ENCODE assay signal across 8 cellular contexts in genomic region chr16:66604376-66605176, GRCh38. TPM values are rescaled to one million over a fixed set of nuclear protein-coding genes. Genes with fewer than 3 reads are reported as not detected.
DNase-seq lines count a peak whose midpoint lies in the region; ATAC-seq, FAIRE-seq and TF ChIP-seq lines count a peak whose summit lies in the region.

CMTM3 (plus strand) TSS chr16:66604704; CDS start chr16:66604806, 102 bp downstream.

- H3K27me3 Mint-ChIP-seq in activated naive CD4-positive, alpha-beta T cell treated with anti-CD3 and anti-CD28 coated beads, Interleukin-2, amount 10 ng/mL, durations not matched to agents 7 days and 5 days: peaks cover 5% of the 10 kb centered on the region

- peak within 1 kb of the TSS; percentile 97 for H3K27ac Mint-ChIP-seq in activated naive CD4-positive, alpha-beta T cell treated with anti-CD3 and anti-CD28 coated beads, Interleukin-2, amount 10 ng/mL, durations not matched to agents 7 days and 5 days

- CTCF ChIA-PET in SK-N-SH (lab: Yijun Ruan, JAX): interaction anchor here (0.6 to 2.5 kb wide), 18 partner anchors 8 to 348 kb away, joined by 3 to 11 read pairs (median 4); partner anchors contain the start of gene NAE1
- CTCF ChIA-PET in activated naive CD4-positive, alpha-beta T cell treated with anti-CD3 and anti-CD28 coated beads, Interleukin-2, amount 10 ng/mL, durations not matched to agents 7 days and 5 days (lab: Charles Lee): interaction anchor here (1.1 to 1.8 kb wide), 5 partner anchors 11 to 198 kb away, joined by 3 to 14 read pairs (median 5); no protein-coding TSS in a partner anchor

- peaks cover 8% of the 10 kb centered on the region for H3K9me3 Mint-ChIP-seq in activated naive CD4-positive, alpha-beta T cell treated with anti-CD3 and anti-CD28 coated beads, Interleukin-2, amount 10 ng/mL, durations not matched to agents 7 days and 5 days

- H4K20me1 ChIP-seq in SK-N-SH (ENCODE audit: insufficient read depth): peaks cover 24% of the 10 kb centered on the region; the same call in 1 of the 2 replicates

- WGBS in SK-N-SH (ENCODE audit: low lambda C conversion rate): 4% methylated on average over 16 of the region's 96 CpGs
- WGBS in prostate gland: 1% methylated on average over 64 of the region's 96 CpGs

- peak within 1 kb of the TSS; percentile 94 for H3K9ac ChIP-seq in SK-N-SH

- H3K36me3 ChIP-seq in SK-N-SH (replicated peaks in 1 of 2; ENCODE audit: control insufficient read depth in 1 of 2, insufficient read depth in 2 of 2, low read length in 1 of 2) (peaks cover 3 to 4% of the 10 kb centered on the region in 2 experiments), prostate gland (no peaks in the 10 kb centered on the region)

- intact Hi-C loops in Right ventricle myocardium inferior (cut with DNase I): loop anchor here (2.0 to 5.0 kb wide), 4 partner anchors 52 to 263 kb away; partner anchors contain the start of gene CKLF
- intact Hi-C loops in prostate gland (cut with DNase I): loop anchor here (2.0 to 5.0 kb wide), 2 partner anchors 148 to 198 kb away; partner anchors contain the start of gene DYNC1LI2

- H3K27me3 ChIP-seq in SK-N-SH (ENCODE audit: insufficient read depth) (no peaks in the 10 kb centered on the region), prostate gland (replicated peaks; ENCODE audit: insufficient read depth) (no peaks in the 10 kb centered on the region)

- H3F3A ChIP-seq in SK-N-SH (replicated peaks; ENCODE audit: insufficient read depth): peaks cover 16% of the 10 kb centered on the region

- POLR2A ChIA-PET in SK-N-SH (lab: Yijun Ruan, JAX): interaction anchor here (1.2 to 1.3 kb wide), 2 partner anchors 52 to 198 kb away, joined by 4 to 6 read pairs; partner anchors contain the start of gene CKLF

- peak within 1 kb of the TSS; percentile 85 for H2AFZ ChIP-seq in SK-N-SH (ENCODE audit: low read depth)

- H3K9me3 ChIP-seq in SK-N-SH (no peaks in the 10 kb centered on the region), prostate gland (no peaks in the 10 kb centered on the region)

- peak within 1 kb of the TSS; percentile 70 to 90 for H3K27ac ChIP-seq in SK-N-SH (ENCODE audit: low read depth in 2 of 2, low read length in 1 of 2)
- peak within 1 kb of the TSS; percentile 81 to 86 for H3K27ac ChIP-seq in prostate gland

- peak; percentile 66 for TF ChIP-seq CTCF in SK-N-SH (IDR thresholded peaks at IDR 0.05)
- TF ChIP-seq CTCF in prostate gland (IDR thresholded peaks at IDR 0.05): peak; percentile 69 to 86 (median 74)

- peak; percentile 34; the same call in 1 of the 2 replicates for TF ChIP-seq RAD21 in SK-N-SH (IDR thresholded peaks at IDR 0.05; ENCODE audit: low read length)

- H3K4me3 ChIP-seq in SK-N-SH (ENCODE audit: low read depth in 2 of 2, low read length in 1 of 2) (peak within 1 kb of the TSS; percentile 67 to 81), prostate gland (peak within 1 kb of the TSS; percentile 73 to 76)

- H3K79me2 ChIP-seq in SK-N-SH (ENCODE audit: insufficient read depth): peaks cover 48% of the 10 kb centered on the region

- DNase-seq in AG20443 (ENCODE audit: low spot score) (peak; percentile 88), HK-2 (ENCODE audit: unreplicated experiment) (peak; percentile 76), SK-N-SH (peak; percentile 98), Right ventricle myocardium inferior (ENCODE audit: missing footprints) (peak; percentile 85), prostate gland (ENCODE audit: low spot score) (no peak), urothelium cell line (ENCODE audit: low spot score) (peak; percentile 88)
- DNase-seq in activated naive CD4-positive, alpha-beta T cell treated with anti-CD3 and anti-CD28 coated beads, Interleukin-2, amount 10 ng/mL, durations not matched to agents 7 days and 5 days: peak; percentile 80

- TF ChIP-seq POLR2A in prostate gland (IDR thresholded peaks at IDR 0.05): no peak

- FAIRE-seq in urothelium cell line (lab: Jason Lieb, UNC): no peak

- peaks cover 60% of the 10 kb centered on the region for H3K4me1 Mint-ChIP-seq in activated naive CD4-positive, alpha-beta T cell treated with anti-CD3 and anti-CD28 coated beads, Interleukin-2, amount 10 ng/mL, durations not matched to agents 7 days and 5 days

- no peaks in the 10 kb centered on the region for H3K9me2 ChIP-seq in SK-N-SH

- peaks cover 28% of the 10 kb centered on the region for H3K36me3 Mint-ChIP-seq in activated naive CD4-positive, alpha-beta T cell treated with anti-CD3 and anti-CD28 coated beads, Interleukin-2, amount 10 ng/mL, durations not matched to agents 7 days and 5 days

- no peak for TF ChIP-seq EP300 in SK-N-SH (IDR thresholded peaks at IDR 0.05; ENCODE audit: borderline replicate concordance in 1 of 2, low read depth in 1 of 2, low read length in 1 of 2)

- H3K4me2 ChIP-seq in SK-N-SH: peak within 1 kb of the TSS; percentile 96

- ATAC-seq in GM19025 (IDR thresholded peaks at IDR 0.05; ENCODE audit: low read depth, unreplicated experiment) (peak; percentile 39), Right ventricle myocardium inferior (peak; percentile 70)

- H3K4me1 ChIP-seq in SK-N-SH (ENCODE audit: control insufficient read depth in 1 of 2, insufficient read depth in 2 of 2, low read depth in 1 of 2, low read length in 1 of 2) (peaks cover 8 to 22% of the 10 kb centered on the region in 2 experiments; a peak in 3 of 4 replicates), prostate gland (replicated peaks) (peaks cover 6% of the 10 kb centered on the region)

- H3K4me3 Mint-ChIP-seq in activated naive CD4-positive, alpha-beta T cell treated with anti-CD3 and anti-CD28 coated beads, Interleukin-2, amount 10 ng/mL, durations not matched to agents 7 days and 5 days: peak within 1 kb of the TSS; percentile 85

TF ChIP-seq in SK-N-SH, 30 proteins besides CTCF, POLR2A, EP300 and RAD21:
- TF ChIP-seq TEAD4 (IDR thresholded peaks at IDR 0.05; ENCODE audit: borderline replicate concordance, insufficient read depth) (no peak), USF2 (IDR thresholded peaks at IDR 0.05; ENCODE audit: borderline replicate concordance, low read depth, low read length) (no peak), NRF1 (IDR thresholded peaks at IDR 0.05; ENCODE audit: low read depth, low read length) (peak; percentile 28; the same call in 1 of the 2 replicates), SMC3 (IDR thresholded peaks at IDR 0.05; ENCODE audit: low read depth, low read length) (peak; percentile 40), TAF1 (IDR thresholded peaks at IDR 0.05; ENCODE audit: borderline replicate concordance, low read depth, low read length) (peak; percentile 49; the same call in 1 of the 2 replicates)
TF ChIP-seq in SK-N-SH: peak in this region for 3.

RNA-seq across cellular contexts. Expression of gene CMTM3, which starts in this region (rescaled TPM):
- 64.2 and 69.4 TPM in 2 replicates for polyA plus RNA-seq in SK-N-SH (2012; rRNA removed)
- 51.4 and 73.9 TPM in 2 replicates for polyA plus RNA-seq in SK-N-SH (2012; cell fraction: cytosol; rRNA removed)
- 44.1 and 60.0 TPM in 2 replicates for polyA plus RNA-seq in SK-N-SH (2012; cell fraction: nucleus; rRNA removed)
- total RNA-seq in Right ventricle myocardium inferior (11.8 TPM), prostate gland (100 to 1,000 TPM in 1 of 2 donors, 10 to 100 TPM in 1; 10.7 to 133 TPM)
